Comparison of ENCODE assay signal across 15 cellular contexts in genomic region chr7:7596156-7596555, GRCh38.
"Had no signal": no experiment of that assay in that cellular context is flagged by ENCODE, and none has a peak within 500 bp of the region (broad histone marks: within the 10 kb centered on the region; RNA-seq: fewer than 3 reads in every experiment).

No MANE protein-coding gene starts in this region.

- H3K9me3 ChIP-seq: stomach had no signal

- FAIRE-seq: astrocyte, bronchial epithelial cell had no signal

- H3K9me3 Mint-ChIP-seq: activated B cell treated with CpG ODN at 0.5 μM for 24 hours; activated naive CD4-positive, alpha-beta T cell treated with anti-CD3 and anti-CD28 coated beads, Interleukin-2, amount 50 U/mL, for 24 hours had no signal

- H3K4me3 ChIP-seq: smooth muscle cell, stomach had no signal

- H3K4me3 Mint-ChIP-seq: activated B cell treated with CpG ODN at 0.5 μM for 24 hours; activated CD4-positive, alpha-beta T cell treated with anti-CD3 and anti-CD28 coated beads, Interleukin-2, amount 10 ng/mL, durations not matched to agents 24 days and 14 days; activated naive CD4-positive, alpha-beta T cell treated with anti-CD3 and anti-CD28 coated beads, Interleukin-2, amount 50 U/mL, for 24 hours; neural crest cell; T-cell had no signal

- H3K27ac Mint-ChIP-seq: activated B cell treated with CpG ODN at 0.5 μM for 24 hours; activated CD4-positive, alpha-beta T cell treated with anti-CD3 and anti-CD28 coated beads, Interleukin-2, amount 10 ng/mL, durations not matched to agents 24 days and 14 days; activated naive CD4-positive, alpha-beta T cell treated with anti-CD3 and anti-CD28 coated beads, Interleukin-2, amount 50 U/mL, for 24 hours; progenitor cell of endocrine pancreas; T-cell had no signal

- H3K27ac ChIP-seq: stomach had no signal

- H3K27me3 Mint-ChIP-seq: activated B cell treated with CpG ODN at 0.5 μM for 24 hours; activated CD4-positive, alpha-beta T cell treated with anti-CD3 and anti-CD28 coated beads, Interleukin-2, amount 10 ng/mL, durations not matched to agents 24 days and 14 days; activated naive CD4-positive, alpha-beta T cell treated with anti-CD3 and anti-CD28 coated beads, Interleukin-2, amount 50 U/mL, for 24 hours; progenitor cell of endocrine pancreas; T-cell had no signal

- H3K4me1 Mint-ChIP-seq: activated B cell treated with CpG ODN at 0.5 μM for 24 hours; activated CD4-positive, alpha-beta T cell treated with anti-CD3 and anti-CD28 coated beads, Interleukin-2, amount 10 ng/mL, durations not matched to agents 24 days and 14 days; activated naive CD4-positive, alpha-beta T cell treated with anti-CD3 and anti-CD28 coated beads, Interleukin-2, amount 50 U/mL, for 24 hours; neural crest cell had no signal

- H3K27me3 ChIP-seq: stomach had no signal

- DNase-seq: activated B cell treated with CpG ODN at 0.5 μM for 24 hours; activated CD4-positive, alpha-beta T cell treated with anti-CD3 and anti-CD28 coated beads, Interleukin-2, amount 10 ng/mL, durations not matched to agents 24 days and 14 days; activated CD8-positive, alpha-beta memory T cell treated with anti-CD3 and anti-CD28 coated beads for 24 hours; activated gamma-delta T cell; effector CD8-positive, alpha-beta T cell; mesendoderm; stimulated activated CD4-positive, alpha-beta T cell treated with anti-CD3 and anti-CD28 coated beads, Interleukin-4, amount 100 ng/mL, for 1 hour; stomach had no signal

- ATAC-seq: T-cell had no signal

- H3K4me1 ChIP-seq: stomach had no signal
